11 cellular contexts compared by ENCODE assay signal in genomic region chr7:129295015-129295423, GRCh38.
DNase-seq lines count a peak whose midpoint lies in the region; TF ChIP-seq lines count a peak whose summit lies in the region.
"Had no signal": no experiment of that assay in that cellular context is flagged by ENCODE, and none has a peak within 500 bp of the region (broad histone marks: within the 10 kb centered on the region; RNA-seq: fewer than 3 reads in every experiment).

No MANE protein-coding gene starts in this region.

- peaks cover 15% of the 10 kb centered on the region for H3K4me1 Mint-ChIP-seq in nephron
- H3K4me1 Mint-ChIP-seq in CD8-positive, alpha-beta memory T cell = no peaks in the 10 kb centered on the region
- no peaks in the 10 kb centered on the region for H3K4me1 Mint-ChIP-seq in T-helper 2 cell treated with Interferon-gamma antibody and Interleukin-4, amounts not matched to agents 5 μg/mL and 100 μg/mL, for 36 hours (ENCODE audit: low read depth)

- H3K27me3 ChIP-seq in dorsolateral prefrontal cortex = no peaks in the 10 kb centered on the region
- no peaks in the 10 kb centered on the region for H3K27me3 ChIP-seq in CD8-positive, alpha-beta memory T cell (ENCODE audit: insufficient read depth, low read length, poor library complexity, severe bottlenecking)
- H3K27me3 ChIP-seq: tibial artery had no signal

- peak overlapping the region in 35 of 59 donors; percentile 3 to 74 (median 45) for H3K27ac ChIP-seq in dorsolateral prefrontal cortex
- no peak overlapping the region for H3K27ac ChIP-seq in CD8-positive, alpha-beta memory T cell (ENCODE audit: low read depth, low read length)

- intact Hi-C loops in dorsolateral prefrontal cortex (cut with DNase I) = loop anchor here (5.0 kb wide), 2 partner anchors 68 to 73 kb away; partner anchors contain the start of gene AHCYL2 (in 1 of the 2)

- no peaks in the 10 kb centered on the region for H3K4me1 ChIP-seq in CD8-positive, alpha-beta memory T cell (ENCODE audit: insufficient read depth, low read length)

- H3K36me3 Mint-ChIP-seq in nephron (ENCODE audit: low read depth) = no peaks in the 10 kb centered on the region
- H3K36me3 Mint-ChIP-seq in CD8-positive, alpha-beta memory T cell = peaks cover 0 to 4% (median 2%) of the 10 kb centered on the region in 3 donors
- no peaks in the 10 kb centered on the region for H3K36me3 Mint-ChIP-seq in T-helper 2 cell treated with Interferon-gamma antibody and Interleukin-4, amounts not matched to agents 5 μg/mL and 100 μg/mL, for 36 hours (ENCODE audit: low read depth)

- POLR2A ChIA-PET in CD8-positive, alpha-beta memory T cell (lab: Charles Lee) = no interaction called here

- H3K9me3 Mint-ChIP-seq in nephron = no peaks in the 10 kb centered on the region
- no peaks in the 10 kb centered on the region for H3K9me3 Mint-ChIP-seq in CD8-positive, alpha-beta memory T cell
- H3K9me3 Mint-ChIP-seq in T-helper 2 cell treated with Interferon-gamma antibody and Interleukin-4, amounts not matched to agents 5 μg/mL and 100 μg/mL, for 36 hours = no peaks in the 10 kb centered on the region

- no peaks in the 10 kb centered on the region for H3K36me3 ChIP-seq in CD8-positive, alpha-beta memory T cell (ENCODE audit: insufficient read depth, low read length)
- H3K36me3 ChIP-seq: tibial artery had no signal

- no peak overlapping the region for H3K4me3 Mint-ChIP-seq in nephron
- H3K4me3 Mint-ChIP-seq in CD8-positive, alpha-beta memory T cell = no peak overlapping the region
- no peak overlapping the region for H3K4me3 Mint-ChIP-seq in T-helper 2 cell treated with Interferon-gamma antibody and Interleukin-4, amounts not matched to agents 5 μg/mL and 100 μg/mL, for 36 hours

- H3K27ac Mint-ChIP-seq in nephron = peak overlapping the region in 2 of 3 experiments; percentile 9 to 68
- H3K27ac Mint-ChIP-seq in CD8-positive, alpha-beta memory T cell = peak overlapping the region in 1 of 8 donors; percentile 18
- H3K27ac Mint-ChIP-seq in T-helper 2 cell treated with Interferon-gamma antibody and Interleukin-4, amounts not matched to agents 5 μg/mL and 100 μg/mL, for 36 hours = no peak overlapping the region

- no peaks in the 10 kb centered on the region for H3K27me3 Mint-ChIP-seq in nephron (ENCODE audit: low read depth)
- no peaks in the 10 kb centered on the region for H3K27me3 Mint-ChIP-seq in CD8-positive, alpha-beta memory T cell
- no peaks in the 10 kb centered on the region for H3K27me3 Mint-ChIP-seq in T-helper 2 cell treated with Interferon-gamma antibody and Interleukin-4, amounts not matched to agents 5 μg/mL and 100 μg/mL, for 36 hours (ENCODE audit: low read depth)

- DNase-seq in CD1c-positive myeloid dendritic cell (ENCODE audit: extremely low spot score) (peak; percentile 5), NCI-H2227 (lab: John Stamatoyannopoulos, UW; ENCODE audit: unreplicated experiment) (peak; percentile 78), dorsolateral prefrontal cortex (no peak), GM19240 (ENCODE audit: insufficient read length, low spot score) (no peak), OCI-M1 (lab: John Stamatoyannopoulos, UW) (no peak)
- no peak for DNase-seq in CD8-positive, alpha-beta memory T cell
- no peak for DNase-seq in T-helper 2 cell treated with Interferon-gamma antibody and Interleukin-4, amounts not matched to agents 5 μg/mL and 100 μg/mL, for 36 hours (ENCODE audit: low spot score)
- DNase-seq: activated CD4-positive, alpha-beta T cell treated with anti-CD3 and anti-CD28 coated beads, Interleukin-2, amount 50 U/mL, for 4 hours; DMS79 had no signal

- H3K4me3 ChIP-seq in dorsolateral prefrontal cortex = peak overlapping the region in 2 of 59 donors; percentile 12 to 15
- no peak overlapping the region for H3K4me3 ChIP-seq in CD8-positive, alpha-beta memory T cell (ENCODE audit: low read length)
- H3K4me3 ChIP-seq: tibial artery had no signal

- H3K9me3 ChIP-seq in CD8-positive, alpha-beta memory T cell (ENCODE audit: low read length) = no peaks in the 10 kb centered on the region
- H3K9me3 ChIP-seq: tibial artery had no signal

- CTCF ChIA-PET in CD8-positive, alpha-beta memory T cell (lab: Charles Lee) = interaction anchor here (5.8 kb wide), 1 partner anchor 75 kb away, joined by 66 read pairs; no protein-coding TSS in a partner anchor

- no peak for TF ChIP-seq CTCF in dorsolateral prefrontal cortex (IDR thresholded peaks at IDR 0.05 in 54 of 56, conservative IDR thresholded peaks at IDR 0.05 in 2 of 56; ENCODE audit: low read depth in 1 of 56, partially characterized antibody in 56 of 56)
- TF ChIP-seq CTCF in nephron (IDR thresholded peaks at IDR 0.05; ENCODE audit: unreplicated experiment in 3 of 3) = no peak

Comparison
In these comparisons a context has a peak if more than half of its experiments do, and no peak if none do; other contexts are left out.
1. DNase-seq: peak in CD1c-positive myeloid dendritic cell (single experiment) and NCI-H2227 (single experiment); none in dorsolateral prefrontal cortex (0 of 10), GM19240 (single experiment), CD8-positive, alpha-beta memory T cell (0 of 5), OCI-M1 (single experiment) and T-helper 2 cell treated with Interferon-gamma antibody and Interleukin-4, amounts not matched to agents 5 μg/mL and 100 μg/mL, for 36 hours (single experiment).